ENCODE assay signal across 22 cellular contexts in the genomic region with DNA sequence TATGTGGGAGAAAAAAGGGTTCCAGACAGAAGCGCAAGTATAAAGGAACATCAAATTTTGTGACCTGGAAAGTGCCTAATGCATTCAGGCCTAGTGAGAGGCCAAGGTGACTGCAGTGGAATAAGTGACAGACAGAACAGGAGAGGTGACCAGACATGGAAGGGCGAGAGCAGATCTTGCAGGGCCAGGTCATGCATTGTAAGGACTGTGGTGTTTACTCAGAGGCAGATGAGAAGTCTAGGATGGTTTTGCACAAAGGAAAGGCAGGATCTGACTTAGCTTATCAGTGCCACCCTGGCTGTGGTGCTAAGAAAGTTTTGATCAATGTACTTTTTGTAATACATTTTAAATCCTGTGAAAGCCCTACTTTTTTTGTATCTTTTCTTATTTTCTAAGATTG.
"Had no signal": no experiment of that assay in that cellular context is flagged by ENCODE, and none has a peak within 500 bp of the region (broad histone marks: within the 10 kb centered on the region; RNA-seq: fewer than 3 reads in every experiment).

No MANE protein-coding gene starts in this region.

- H3K4me3 ChIP-seq: breast epithelium had no signal

- H3K9me3 ChIP-seq: breast epithelium had no signal

- DNase-seq: activated B cell treated with CpG ODN at 0.5 μM for 24 hours; activated CD4-positive, alpha-beta T cell treated with anti-CD3 and anti-CD28 coated beads for 1 hour; activated CD4-positive, alpha-beta T cell treated with anti-CD3 and anti-CD28 coated beads, Interleukin-2, amount 10 ng/mL, durations not matched to agents 24 days and 14 days; activated CD4-positive, alpha-beta T cell treated with anti-CD3 and anti-CD28 coated beads, Interleukin-2, amount 50 U/mL, for 48 hours; activated CD8-positive, alpha-beta memory T cell treated with anti-CD3 and anti-CD28 coated beads, Interleukin-2, amount 10 ng/mL, durations not matched to agents 7 days and 5 days; activated effector memory CD4-positive, alpha-beta T cell treated with Interleukin-2 at 50 U/mL for 16 hours; activated naive CD4-positive, alpha-beta T cell; activated T-cell treated with anti-CD3 and anti-CD28 coated beads, Interleukin-2, amount 50 U/mL, for 24 hours; aorta; caudate nucleus; Karpas-422; MM.1S; NCI-H1105; NCI-H1436; NCI-H1694 treated with DMSO at 0.1 percent for 48 hours; NCI-H2029 treated with DMSO at 0.1 percent for 48 hours; NCI-H345; NCI-H510A; NCI-H69; SIG-M5; T-helper 1 cell had no signal

- H3K27me3 ChIP-seq: breast epithelium had no signal

- ATAC-seq: activated CD8-positive, alpha-beta memory T cell treated with anti-CD3 and anti-CD28 coated beads, Interleukin-2, amount 10 ng/mL, durations not matched to agents 7 days and 5 days had no signal

- H3K4me1 ChIP-seq: breast epithelium had no signal

- H3K36me3 ChIP-seq: breast epithelium had no signal

- H3K27ac ChIP-seq: breast epithelium had no signal
